ENCODE assay signal across 19 cellular contexts in the genomic region with DNA sequence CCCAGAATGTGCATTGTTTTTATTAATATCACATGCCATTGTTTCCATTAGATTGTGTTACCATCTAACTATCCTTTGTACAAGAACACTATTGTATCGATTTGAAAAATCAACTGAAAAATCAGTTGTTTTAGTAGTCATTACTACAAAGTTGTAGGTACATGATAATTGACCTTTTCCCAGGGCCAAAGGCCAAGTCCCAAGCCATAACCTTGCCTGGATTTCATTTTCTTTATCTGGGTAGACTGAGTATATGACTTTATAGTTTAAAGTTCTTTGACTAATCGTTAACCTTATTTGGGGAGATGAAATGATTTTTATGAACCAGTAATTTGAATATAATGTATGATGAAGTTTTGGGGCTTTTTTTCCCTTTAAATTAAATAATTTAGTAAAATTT.
"Had no signal": no experiment of that assay in that cellular context is flagged by ENCODE, and none has a peak within 500 bp of the region (broad histone marks: within the 10 kb centered on the region; RNA-seq: fewer than 3 reads in every experiment).

No MANE protein-coding gene starts in this region.

- H3K27me3 ChIP-seq: dorsolateral prefrontal cortex, gastrocnemius medialis, heart left ventricle, hepatocyte, neutrophil, pancreas, testis, tibial artery had no signal

- H3K9me3 ChIP-seq: gastrocnemius medialis, heart left ventricle, neutrophil, pancreas, testis, tibial artery had no signal

- DNase-seq: dorsolateral prefrontal cortex; effector CD4-positive, alpha-beta T cell; gastrocnemius medialis; heart left ventricle; kidney glomerular epithelial cell; left ventricle myocardium superior; natural killer cell; pancreas; stimulated activated CD4-positive, alpha-beta T cell treated with anti-CD3 and anti-CD28 coated beads, Interleukin-4, amount 100 ng/mL, for 4 hours; stimulated activated naive CD8-positive, alpha-beta T cell treated with anti-CD3 and anti-CD28 coated beads, Interleukin-15, Interleukin-2, amounts not matched to agents 100 U/mL and 50 U/mL, for 24 hours; substantia nigra; testis; tibial artery had no signal

- FAIRE-seq: colon, pancreas had no signal

- H3K4me2 ChIP-seq: hepatocyte had no signal

- H3K36me3 ChIP-seq: gastrocnemius medialis, heart left ventricle, neutrophil, pancreas, tibial artery had no signal

- H3K4me3 ChIP-seq: dorsolateral prefrontal cortex, gastrocnemius medialis, heart left ventricle, hepatocyte, lung, pancreas, testis, tibial artery had no signal

- ATAC-seq: gastrocnemius medialis; heart left ventricle; left ventricle myocardium superior; natural killer cell; pancreas; sciatic nerve; stimulated activated memory B cell treated with anti-CD40 and anti-IgM and Interleukin-4, amounts not matched to agents 10 μg/mL and 1 μg/mL and 100 μg/mL, for 72 hours; stimulated activated naive CD8-positive, alpha-beta T cell treated with anti-CD3 and anti-CD28 coated beads, Interleukin-15, Interleukin-2, amounts not matched to agents 100 U/mL and 50 U/mL, for 24 hours had no signal

- H2AFZ ChIP-seq: hepatocyte had no signal

- H3K27ac ChIP-seq: dorsolateral prefrontal cortex, gastrocnemius medialis, heart left ventricle, hepatocyte, neutrophil, pancreas, testis, tibial artery had no signal

- H3K4me1 ChIP-seq: pancreas, testis had no signal
